ENCODE assay signal across 12 cellular contexts in the genomic region with DNA sequence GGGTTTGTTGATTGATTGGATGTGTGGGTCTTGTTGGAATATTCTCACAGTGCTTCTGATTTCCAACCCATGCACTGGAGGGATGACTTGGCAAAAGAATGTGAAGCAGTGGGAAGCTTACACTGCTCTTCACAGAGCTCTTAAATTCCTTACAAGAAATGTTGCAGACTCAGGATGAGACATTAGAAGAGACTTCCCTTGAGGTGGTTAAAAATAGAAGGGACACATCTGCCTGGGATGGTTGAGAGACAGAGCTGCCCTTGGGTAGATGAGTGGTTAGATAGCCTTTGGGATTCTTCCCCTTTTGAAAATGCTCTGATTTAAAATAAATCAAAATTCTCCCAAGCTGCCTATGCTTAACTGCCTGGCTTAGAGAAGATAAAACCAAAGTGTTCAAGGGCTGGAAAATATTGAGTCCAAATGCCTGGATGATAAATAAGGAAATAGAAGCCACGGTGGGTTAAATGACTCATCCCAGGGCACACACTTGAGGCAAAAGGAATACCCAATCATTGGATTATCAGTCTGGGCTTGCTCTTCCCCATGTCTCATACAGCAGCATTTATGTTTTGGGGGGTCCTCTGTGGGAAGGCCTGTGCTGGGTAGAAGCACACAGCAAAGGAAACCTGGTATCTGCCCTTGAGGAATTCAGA.
DNase-seq lines count a peak whose midpoint lies in the region; TF ChIP-seq lines count a peak whose summit lies in the region.
"Had no signal": no experiment of that assay in that cellular context is flagged by ENCODE, and none has a peak within 500 bp of the region (broad histone marks: within the 10 kb centered on the region; RNA-seq: fewer than 3 reads in every experiment).

No MANE protein-coding gene starts in this region.

- no peaks in the 10 kb centered on the region; the same call in 1 of the 2 replicates for H3K27me3 Mint-ChIP-seq in HFFc6 (ENCODE audit: insufficient read depth)

- H2AFZ ChIP-seq in mammary epithelial cell (ENCODE audit: low read depth, low read length): peak overlapping the region; percentile 22
- H2AFZ ChIP-seq: PC-9 had no signal

- H3K27ac ChIP-seq in AG04450 (ENCODE audit: low read depth, low read length) (peak overlapping the region; percentile 32), mammary epithelial cell (ENCODE audit: insufficient read depth, low read depth, low read length) (peak overlapping the region; percentile 23)
- H3K27ac ChIP-seq: BLaER1, PC-9 had no signal

- WGBS in mammary epithelial cell (ENCODE audit: low coverage, missing lambda C conversion rate): no CpG with 5 or more reads among the region's 1 CpG

- no peaks in the 10 kb centered on the region for H3K36me3 ChIP-seq in mammary epithelial cell (ENCODE audit: insufficient read depth, low read length)
- H3K36me3 ChIP-seq: BLaER1 had no signal

- H3K27me3 ChIP-seq in AG04450 (ENCODE audit: control insufficient read depth, insufficient read depth, low read length) (no peaks in the 10 kb centered on the region), mammary epithelial cell (ENCODE audit: insufficient read depth, low read length) (no peaks in the 10 kb centered on the region)
- H3K27me3 ChIP-seq: BLaER1 had no signal

- DNase-seq in AG04450 (ENCODE audit: low read depth, low spot score) (peak; percentile 21), HFFc6 (peak; percentile 93), mammary epithelial cell (peak; percentile 42), kidney glomerular epithelial cell (lab: John Stamatoyannopoulos, UW) (peak; percentile 47), NCI-H526 (lab: John Stamatoyannopoulos, UW) (no peak), NCI-H748 (lab: John Stamatoyannopoulos, UW; ENCODE audit: unreplicated experiment) (no peak), cortex of kidney (lab: John Stamatoyannopoulos, UW) (no peak)
- no peak for DNase-seq in activated effector memory CD4-positive, alpha-beta T cell treated with anti-CD3 and anti-CD28 coated beads, Interleukin-2, amount 50 U/mL, for 16 hours
- DNase-seq: activated CD4-positive, alpha-beta T cell treated with anti-CD3 and anti-CD28 coated beads, Interleukin-2, amount 50 U/mL, for 48 hours; cerebellar nuclear complex; PC-9 had no signal

- no peaks in the 10 kb centered on the region for H3K36me3 Mint-ChIP-seq in HFFc6 (ENCODE audit: low read depth)

- H3K4me1 ChIP-seq in mammary epithelial cell (ENCODE audit: insufficient read depth, low read length): peaks cover 46% of the 10 kb centered on the region
- H3K4me1 ChIP-seq: BLaER1 had no signal

- TF ChIP-seq CTCF in AG04450 (IDR thresholded peaks at IDR 0.05; ENCODE audit: low read depth, low read length): no peak
- TF ChIP-seq CTCF in HFFc6 (IDR thresholded peaks at IDR 0.05): no peak
- no peak for TF ChIP-seq CTCF in mammary epithelial cell (conservative IDR thresholded peaks at IDR 0.05 in 1 of 2, IDR thresholded peaks at IDR 0.05 in 1 of 2; ENCODE audit: extremely low read depth in 1 of 2, insufficient read depth in 1 of 2, low read depth in 1 of 2, low read length in 2 of 2)

- peak overlapping the region; percentile 16 for H3K4me3 Mint-ChIP-seq in HFFc6

- no peaks in the 10 kb centered on the region for H3K9me3 ChIP-seq in AG04450 (ENCODE audit: control insufficient read depth, insufficient read depth, low read length)
- no peaks in the 10 kb centered on the region for H3K9me3 ChIP-seq in mammary epithelial cell (replicated peaks; ENCODE audit: insufficient read depth, low read length)
- H3K9me3 ChIP-seq: BLaER1 had no signal

- peaks cover 93% of the 10 kb centered on the region for H3K4me1 Mint-ChIP-seq in HFFc6 (ENCODE audit: low read depth)

- CTCF ChIA-PET in AG04450 (lab: Charles Lee) (interaction anchor here (0.6 kb wide), 1 partner anchor 1176 kb away, joined by 3 read pairs; no protein-coding TSS in a partner anchor), mammary epithelial cell (lab: Charles Lee; ENCODE audit: low non-redundant PET) (interaction anchor here (0.5 kb wide), 1 partner anchor 17 kb away, joined by 4 read pairs; no protein-coding TSS in a partner anchor)

- peak overlapping the region; percentile 40 for H3K4me2 ChIP-seq in mammary epithelial cell (ENCODE audit: insufficient read depth, low read depth, low read length)
- H3K4me2 ChIP-seq: BLaER1, PC-9 had no signal

- H3K79me2 ChIP-seq in mammary epithelial cell (ENCODE audit: insufficient read depth, low read length): no peaks in the 10 kb centered on the region

- dilution Hi-C loops in mammary epithelial cell (cut with HindIII; ENCODE audit: low sequenced_read_pairs): loop anchor here (25.0 kb wide), 1 partner anchor 1194 kb away; no protein-coding TSS in a partner anchor

- POLR2A ChIA-PET in AG04450 (lab: Yijun Ruan, JAX): interaction anchor here (1.0 kb wide), 1 partner anchor 346 kb away, joined by 4 read pairs; no protein-coding TSS in a partner anchor

- no peaks in the 10 kb centered on the region for H3K9me3 Mint-ChIP-seq in HFFc6

- BruUV-seq in mammary epithelial cell (replicated peaks; lab: Mats Ljungman, UMichigan): no TSS peak

- H3K27ac Mint-ChIP-seq in HFFc6: peak overlapping the region; percentile 87

- no peak overlapping the region for H3K4me3 ChIP-seq in AG04450 (ENCODE audit: low read depth, low read length)
- no peak overlapping the region for H3K4me3 ChIP-seq in mammary epithelial cell (replicated peaks in 1 of 3; ENCODE audit: insufficient read depth in 1 of 3, low read depth in 2 of 3, low read length in 3 of 3)
- H3K4me3 ChIP-seq: BLaER1, PC-9 had no signal

- in situ Hi-C loops in mammary epithelial cell (cut with MboI; ENCODE audit: low sequenced_read_pairs in 2 of 2): loop anchor here (25.0 kb wide), 4 partner anchors 394 to 1719 kb away; no protein-coding TSS in a partner anchor

- no peaks in the 10 kb centered on the region for H4K20me1 ChIP-seq in mammary epithelial cell (ENCODE audit: insufficient read depth, low read length)
- H4K20me1 ChIP-seq: BLaER1 had no signal

- H3K9ac ChIP-seq in mammary epithelial cell (ENCODE audit: insufficient read depth, low read length): no peak overlapping the region
- H3K9ac ChIP-seq: BLaER1 had no signal

- intact Hi-C loops in mammary epithelial cell (cut with micrococcal nuclease): loop anchor here (10.0 kb wide), 1 partner anchor 341 kb away; a partner anchor contains a TSS

Comparison
In these comparisons a context has a peak if more than half of its experiments do, and no peak if none do; other contexts are left out.
1. DNase-seq: peak in AG04450 (single experiment), HFFc6 (single experiment), mammary epithelial cell (single experiment) and kidney glomerular epithelial cell (single experiment); none in activated effector memory CD4-positive, alpha-beta T cell treated with anti-CD3 and anti-CD28 coated beads, Interleukin-2, amount 50 U/mL, for 16 hours (single experiment), NCI-H526 (0 of 2), NCI-H748 (single experiment) and cortex of kidney (single experiment).